29 cellular contexts compared by ENCODE assay signal in genomic region chr1:176826265-176826664, GRCh38.
DNase-seq lines count a peak whose midpoint lies in the region; ATAC-seq, FAIRE-seq and TF ChIP-seq lines count a peak whose summit lies in the region.
"Had no signal": no experiment of that assay in that cellular context is flagged by ENCODE, and none has a peak within 500 bp of the region (broad histone marks: within the 10 kb centered on the region; RNA-seq: fewer than 3 reads in every experiment).

No MANE protein-coding gene starts in this region.

- H3K36me3 Mint-ChIP-seq in natural killer cell: no peaks in the 10 kb centered on the region
- H3K36me3 Mint-ChIP-seq: activated naive CD4-positive, alpha-beta T cell treated with anti-CD3 and anti-CD28 coated beads, Interleukin-2, amount 50 U/mL, for 72 hours had no signal

- peak; percentile 36 for FAIRE-seq in bronchial epithelial cell (lab: Jason Lieb, UNC)
- FAIRE-seq: G401.6 had no signal

- no peaks in the 10 kb centered on the region for H3K4me1 Mint-ChIP-seq in natural killer cell

- H3K27me3 Mint-ChIP-seq in natural killer cell (ENCODE audit: low read depth in 2 of 2): peaks cover 0 to 2% of the 10 kb centered on the region in 2 donors

- H3K27me3 ChIP-seq in bronchial epithelial cell (ENCODE audit: control insufficient read depth, insufficient read depth, low read length): no peaks in the 10 kb centered on the region
- H3K27me3 ChIP-seq: esophagus muscularis mucosa, gastrocnemius medialis, right lobe of liver, testis, vagina had no signal

- H3K4me3 Mint-ChIP-seq in natural killer cell: no peak overlapping the region
- H3K4me3 Mint-ChIP-seq: activated T-helper 1 cell treated with anti-CD3 and anti-CD28 coated beads, Interleukin-12 subunit alpha, Interleukin-12 subunit beta, Interleukin-2, Interleukin-4 antibody, amounts not matched to agents 30 ng/mL and 10 ng/mL and 1 ng/mL, durations not matched to agents 14 hours and 24 hours and 36 hours; endodermal cell; nephron progenitor cell had no signal

- H3K36me3 ChIP-seq in bronchial epithelial cell (ENCODE audit: control insufficient read depth, insufficient read depth, low read length): no peaks in the 10 kb centered on the region
- H3K36me3 ChIP-seq: esophagus muscularis mucosa, gastrocnemius medialis, lower lobe of right lung, right lobe of liver, vagina had no signal

- H3K9me3 Mint-ChIP-seq in natural killer cell: peaks cover 7 to 9% of the 10 kb centered on the region in 2 donors
- H3K9me3 Mint-ChIP-seq: activated T-helper 1 cell treated with anti-CD3 and anti-CD28 coated beads, Interleukin-12 subunit alpha, Interleukin-12 subunit beta, Interleukin-2, Interleukin-4 antibody, amounts not matched to agents 30 ng/mL and 10 ng/mL and 1 ng/mL, durations not matched to agents 14 hours and 24 hours and 36 hours; endodermal cell; nephron progenitor cell had no signal

- H3K27ac Mint-ChIP-seq in natural killer cell: no peak overlapping the region
- H3K27ac Mint-ChIP-seq: activated naive CD4-positive, alpha-beta T cell treated with anti-CD3 and anti-CD28 coated beads, Interleukin-2, amount 50 U/mL, for 72 hours; activated T-helper 1 cell treated with anti-CD3 and anti-CD28 coated beads, Interleukin-12 subunit alpha, Interleukin-12 subunit beta, Interleukin-2, Interleukin-4 antibody, amounts not matched to agents 30 ng/mL and 10 ng/mL and 1 ng/mL, durations not matched to agents 14 hours and 24 hours and 36 hours; endodermal cell; nephron progenitor cell had no signal

- H3K4me3 ChIP-seq in bronchial epithelial cell (ENCODE audit: low read depth, low read length): no peak overlapping the region
- H3K4me3 ChIP-seq: esophagus muscularis mucosa, gastrocnemius medialis, lower lobe of right lung, mucosa of descending colon, right lobe of liver, testis, vagina had no signal

- intact Hi-C loops in natural killer cell (cut with micrococcal nuclease): no loop called here

- no peak for TF ChIP-seq CTCF in bronchial epithelial cell (IDR thresholded peaks at IDR 0.05; ENCODE audit: insufficient read depth, low read length, severe bottlenecking)
- TF ChIP-seq CTCF in natural killer cell (IDR thresholded peaks at IDR 0.05): no peak

- ATAC-seq in GM18870 (IDR thresholded peaks at IDR 0.05; ENCODE audit: unreplicated experiment) (no peak), natural killer cell (no peak)
- ATAC-seq: activated naive CD4-positive, alpha-beta T cell treated with anti-CD3 and anti-CD28 coated beads, Interleukin-2, amount 50 U/mL, for 72 hours; gastrocnemius medialis; lower lobe of right lung; mucosa of descending colon; right lobe of liver had no signal

- peak; percentile 78 for DNase-seq in DMS 273 (lab: John Stamatoyannopoulos, UW; ENCODE audit: unreplicated experiment)
- peak; percentile 86 for DNase-seq in NCI-H1694 (lab: John Stamatoyannopoulos, UW)
- peak; percentile 88 for DNase-seq in NCI-H748 (lab: John Stamatoyannopoulos, UW; ENCODE audit: unreplicated experiment)
- DNase-seq in bronchial epithelial cell (ENCODE audit: low read depth): no peak
- DNase-seq in natural killer cell: no peak
- no peak for DNase-seq in GOT3 (lab: John Stamatoyannopoulos, UW)
- no peak for DNase-seq in activated effector memory CD4-positive, alpha-beta T cell treated with Interleukin-2 at 50 U/mL for 16 hours
- DNase-seq: activated CD4-positive, alpha-beta T cell treated with anti-CD3 and anti-CD28 coated beads, Interleukin-2, amount 50 U/mL, for 1 hour; anterior cingulate cortex; Calu3; caudate nucleus; endodermal cell; gastrocnemius medialis; islet precursor cell; lower lobe of right lung; mucosa of descending colon; NCI-H146; NCI-H526 treated with DMSO at 0.1 percent for 48 hours; nephron progenitor cell; right lobe of liver; stimulated activated CD4-positive, alpha-beta T cell treated with anti-CD3 and anti-CD28 coated beads, Interleukin-4, amount 100 ng/mL, for 4 hours; stimulated activated naive CD4-positive, alpha-beta T cell; testis had no signal

Comparison
In these comparisons a context has a peak if more than half of its experiments do, and no peak if none do; other contexts are left out.
1. DNase-seq: peak in DMS 273 (single experiment), NCI-H1694 (single experiment) and NCI-H748 (single experiment); none in bronchial epithelial cell (single experiment), natural killer cell (single experiment), GOT3 (single experiment) and activated effector memory CD4-positive, alpha-beta T cell treated with Interleukin-2 at 50 U/mL for 16 hours (single experiment).